Comparison of ENCODE assay signal across 8 cellular contexts in genomic region chr7:50791921-50792341, GRCh38. TPM values are rescaled to one million over a fixed set of nuclear protein-coding genes. Genes with fewer than 3 reads are reported as not detected.
DNase-seq lines count a peak whose midpoint lies in the region; ATAC-seq and TF ChIP-seq lines count a peak whose summit lies in the region.

No MANE protein-coding gene starts in this region.

- H3K4me2 ChIP-seq in GM23338 (peak overlapping the region; percentile 96), OCI-LY7 (ENCODE audit: low read length) (no peak overlapping the region)

- peaks cover 38% of the 10 kb centered on the region for H3K4me1 ChIP-seq in GM23338 (ENCODE audit: insufficient read depth)
- H3K4me1 ChIP-seq in OCI-LY7 (ENCODE audit: insufficient read depth, low read length, poor library complexity, severe bottlenecking), result no peaks in the 10 kb centered on the region

- peaks cover 41% of the 10 kb centered on the region for H3K4me1 Mint-ChIP-seq in GM23338
- peaks cover 16% of the 10 kb centered on the region for H3K4me1 Mint-ChIP-seq in progenitor cell of endocrine pancreas (ENCODE audit: low read depth)

- no peak for ATAC-seq in GM23338
- no peak for ATAC-seq in GM21717 (IDR thresholded peaks at IDR 0.05; ENCODE audit: unreplicated experiment)

- TF ChIP-seq CTCF in GM23338 (conservative IDR thresholded peaks at IDR 0.05; ENCODE audit: low read depth in 2 of 2) (no peak), progenitor cell of endocrine pancreas (IDR thresholded peaks at IDR 0.05; ENCODE audit: unreplicated experiment) (no peak), OCI-LY7 (conservative IDR thresholded peaks at IDR 0.05; ENCODE audit: low read length) (no peak)

- peaks cover 14% of the 10 kb centered on the region for H4K20me1 ChIP-seq in GM23338 (replicated peaks; ENCODE audit: insufficient read depth)
- H4K20me1 ChIP-seq in OCI-LY7 (ENCODE audit: insufficient read depth, low read length), result no peaks in the 10 kb centered on the region

- H3K36me3 ChIP-seq in GM23338 (ENCODE audit: insufficient read depth), result no peaks in the 10 kb centered on the region
- no peaks in the 10 kb centered on the region for H3K36me3 ChIP-seq in OCI-LY7 (ENCODE audit: insufficient read depth, low read length)

- H3K4me3 Mint-ChIP-seq in GM23338 (peak overlapping the region; percentile 92), progenitor cell of endocrine pancreas (ENCODE audit: low read depth) (peak overlapping the region; percentile 90)

- H3K36me3 Mint-ChIP-seq in GM23338 (ENCODE audit: low read depth) (peaks cover 37% of the 10 kb centered on the region), progenitor cell of endocrine pancreas (ENCODE audit: insufficient read depth) (peaks cover 9% of the 10 kb centered on the region)

- CTCF ChIA-PET in OCI-LY7 (lab: Charles Lee; ENCODE audit: unreplicated experiment), result no interaction called here

- H3K9me2 ChIP-seq in GM23338 (ENCODE audit: insufficient read depth), result 0 out of 2 replicates have a peak, but pooled peaks cover 5% of the 10 kb centered on the region
- no peaks in the 10 kb centered on the region for H3K9me2 ChIP-seq in OCI-LY7 (ENCODE audit: insufficient read depth, low read length)

- intact Hi-C loops in OCI-LY7 (cut with micrococcal nuclease; ENCODE audit: unreplicated experiment), result no loop called here

- peak overlapping the region; percentile 61 for H2AFZ ChIP-seq in GM23338
- no peak overlapping the region for H2AFZ ChIP-seq in OCI-LY7 (ENCODE audit: low read length)

- POLR2A ChIA-PET in OCI-LY7 (lab: Charles Lee), result interaction anchor here (0.7 to 0.8 kb wide), 2 partner anchors 12 to 22 kb away, joined by 3 to 4 read pairs; no protein-coding TSS in a partner anchor

- H3K79me2 ChIP-seq in GM23338 (replicated peaks; ENCODE audit: insufficient read depth) (peaks cover 55% of the 10 kb centered on the region), OCI-LY7 (ENCODE audit: insufficient read depth, low read depth, low read length) (no peaks in the 10 kb centered on the region)

- peak overlapping the region; percentile 83; the same call in 1 of the 2 replicates for H3K27ac Mint-ChIP-seq in GM23338
- peak overlapping the region; percentile 95 for H3K27ac Mint-ChIP-seq in progenitor cell of endocrine pancreas

- no peak for DNase-seq in GM23338 (ENCODE audit: low spot score)
- peak; percentile 5 for DNase-seq in SIG-M5 (lab: John Stamatoyannopoulos, UW)
- peak; percentile 57 for DNase-seq in fibroblast of gingiva (ENCODE audit: low read depth)
- no peak for DNase-seq in progenitor cell of endocrine pancreas (ENCODE audit: low spot score, unreplicated experiment)
- no peak for DNase-seq in OCI-LY7 (ENCODE audit: low spot score)
- no peak for DNase-seq in NCI-H1930 (lab: John Stamatoyannopoulos, UW)
- no peak for DNase-seq in NCI-H2227 treated with DMSO at 0.1 percent for 48 hours (lab: John Stamatoyannopoulos, UW)

- H3K27me3 ChIP-seq in GM23338 (ENCODE audit: insufficient read depth), result peaks cover 26% of the 10 kb centered on the region

- H3K27me3 Mint-ChIP-seq in GM23338 (ENCODE audit: insufficient read depth, low read depth, poor library complexity) (peaks cover 29% of the 10 kb centered on the region), progenitor cell of endocrine pancreas (peaks cover 37% of the 10 kb centered on the region)

- 0 out of 2 replicates have a peak, but pooled peaks cover 4% of the 10 kb centered on the region for H3F3A ChIP-seq in GM23338 (replicated peaks; ENCODE audit: low read depth)

- H3K27ac ChIP-seq in GM23338 (ENCODE audit: low read depth) (peak overlapping the region; percentile 42; the same call in 1 of the 2 replicates), OCI-LY7 (ENCODE audit: low read depth, low read length, poor library complexity, severe bottlenecking) (no peak overlapping the region)

- no TSS peak for BruUV-seq in OCI-LY7 (replicated peaks; lab: Mats Ljungman, UMichigan)

- no peaks in the 10 kb centered on the region for H3K9me3 ChIP-seq in OCI-LY7 (ENCODE audit: low read length)

- H3K4me3 ChIP-seq in GM23338, result peak overlapping the region; percentile 84
- H3K4me3 ChIP-seq in OCI-LY7 (ENCODE audit: low read depth, low read length, poor library complexity, severe bottlenecking), result no peak overlapping the region

- peaks cover 15% of the 10 kb centered on the region for H3K9me3 Mint-ChIP-seq in GM23338
- H3K9me3 Mint-ChIP-seq in progenitor cell of endocrine pancreas (ENCODE audit: low read depth), result peaks cover 2% of the 10 kb centered on the region

TF ChIP-seq in GM23338, 12 proteins besides CTCF, POLR2A, EP300 and RAD21:
- TF ChIP-seq ZNF331 (CRISPR knock-in tag; IDR thresholded peaks at IDR 0.05; ENCODE audit: low read depth) (no peak), JUNB (IDR thresholded peaks at IDR 0.05; ENCODE audit: unreplicated experiment) (no peak), EZH2 (IDR thresholded peaks at IDR 0.05; ENCODE audit: low read depth, unreplicated experiment) (no peak), STAT1 (IDR thresholded peaks at IDR 0.05; ENCODE audit: unreplicated experiment) (no peak)

RNA-seq across cellular contexts. Expression of gene GRB10, which starts 9.2 kb away (rescaled TPM):
- total RNA-seq in GM23338 (2014; rRNA removed; shearing (Covaris generic)), result 145 and 154 TPM in 2 replicates
- polyA plus RNA-seq in GM23338 (2016; fragmentation: Nextera tagmentation; extraction: Ambion mirVana), result 35.0 and 35.2 TPM in 2 replicates
- total RNA-seq in progenitor cell of endocrine pancreas, result 58.4 and 62.7 TPM in 2 replicates
- not detected in 2 replicates for total RNA-seq in OCI-LY7 (2014; rRNA removed; shearing (Covaris generic))
- not detected in 2 replicates for total RNA-seq in OCI-LY7 (2022)

Comparison
In these comparisons a context has a peak if more than half of its experiments do, and no peak if none do; other contexts are left out.
1. DNase-seq: peak in SIG-M5 (single experiment) and fibroblast of gingiva (single experiment); none in GM23338 (single experiment), progenitor cell of endocrine pancreas (single experiment), OCI-LY7 (single experiment), NCI-H1930 (0 of 2) and NCI-H2227 treated with DMSO at 0.1 percent for 48 hours (single experiment).
2. RNA of gene GRB10, which starts 9.2 kb away (total RNA-seq): 145 to 154 TPM in GM23338 and 58.4 to 62.7 TPM in progenitor cell of endocrine pancreas; not detected in OCI-LY7; every median in the first group is over 10 times any median in the second.